In genomic region chr12:112847708-112848337, GRCh38 we compare ENCODE assay signal across 23 cellular contexts. TPM values are rescaled to one million over a fixed set of nuclear protein-coding genes. Genes with fewer than 3 reads are reported as not detected.
A peak's percentile ranks its signal among the peaks of the same experiment; 100 is the strongest.
DNase-seq lines count a peak whose midpoint lies in the region; ATAC-seq lines count a peak whose summit lies in the region.
"Had no signal": no experiment of that assay in that cellular context is flagged by ENCODE, and none has a peak within 500 bp of the region (broad histone marks: within the 10 kb centered on the region; RNA-seq: fewer than 3 reads in every experiment).

No MANE protein-coding gene starts in this region.

- ATAC-seq in central memory CD8-positive, alpha-beta T cell (replicated peaks; ENCODE audit: extremely low read depth, poor library complexity, severe bottlenecking): no peak
- no peak for ATAC-seq in activated CD4-positive, alpha-beta T cell treated with anti-CD3 and anti-CD28 coated beads for 36 hours
- no peak for ATAC-seq in HG03521 (IDR thresholded peaks at IDR 0.05; ENCODE audit: unreplicated experiment)

- peaks cover 22% of the 10 kb centered on the region for H3K4me1 Mint-ChIP-seq in central memory CD8-positive, alpha-beta T cell
- H3K4me1 Mint-ChIP-seq in activated CD4-positive, alpha-beta T cell treated with anti-CD3 and anti-CD28 coated beads for 36 hours: no peaks in the 10 kb centered on the region

- H3K27me3 Mint-ChIP-seq in central memory CD8-positive, alpha-beta T cell: peaks cover 27% of the 10 kb centered on the region
- H3K27me3 Mint-ChIP-seq in activated CD4-positive, alpha-beta T cell treated with anti-CD3 and anti-CD28 coated beads for 36 hours: peaks cover 16% of the 10 kb centered on the region

- H3K9me3 ChIP-seq in iPS-20b (ENCODE audit: insufficient read depth, low read depth, low read length): no peaks in the 10 kb centered on the region
- no peaks in the 10 kb centered on the region for H3K9me3 ChIP-seq in neuron (ENCODE audit: low read length)

- H3K4me1 ChIP-seq in iPS-20b (ENCODE audit: insufficient read depth, low read length) (peaks cover 15% of the 10 kb centered on the region), neuron (ENCODE audit: insufficient read depth, low read length) (peaks cover 6% of the 10 kb centered on the region)

- intact Hi-C loops in activated CD4-positive, alpha-beta T cell treated with anti-CD3 and anti-CD28 coated beads for 36 hours (cut with DNase I, micrococcal nuclease): no loop called here

- peak overlapping the region; percentile 77 for H3K27ac Mint-ChIP-seq in central memory CD8-positive, alpha-beta T cell (ENCODE audit: low read depth)
- H3K27ac Mint-ChIP-seq in activated CD4-positive, alpha-beta T cell treated with anti-CD3 and anti-CD28 coated beads for 36 hours: no peak overlapping the region

- peak; percentile 78 for DNase-seq in H7
- DNase-seq in central memory CD8-positive, alpha-beta T cell (ENCODE audit: low spot score in 2 of 2): no peak
- DNase-seq in ecto neural progenitor cell (ENCODE audit: low spot score): no peak
- DNase-seq in activated CD4-positive, alpha-beta T cell treated with anti-CD3 and anti-CD28 coated beads for 36 hours: no peak
- DNase-seq in NCI-H2029 treated with DMSO at 0.1 percent for 48 hours (lab: John Stamatoyannopoulos, UW): no peak
- DNase-seq: DMS53, GDM1, GOT3, KBM-7, MM.1S, NCI-H1048, NCI-H1436, NCI-H1930, NCI-H2227 treated with DMSO at 0.1 percent for 48 hours, NCI-H510A treated with DMSO at 0.1 percent for 48 hours, NCI-H748 treated with DMSO at 0.1 percent for 48 hours, PC-9, RPMI8226, SHP77 had no signal

- H3K36me3 Mint-ChIP-seq in central memory CD8-positive, alpha-beta T cell (ENCODE audit: insufficient read depth): no peaks in the 10 kb centered on the region
- H3K36me3 Mint-ChIP-seq in activated CD4-positive, alpha-beta T cell treated with anti-CD3 and anti-CD28 coated beads for 36 hours (ENCODE audit: low read depth): no peaks in the 10 kb centered on the region

- CTCF ChIA-PET in activated CD4-positive, alpha-beta T cell treated with anti-CD3 and anti-CD28 coated beads for 36 hours (lab: Charles Lee): no interaction called here

- H3K36me3 ChIP-seq in H7 (replicated peaks; ENCODE audit: control insufficient read depth, insufficient read depth, low read length): no peaks in the 10 kb centered on the region
- H3K36me3 ChIP-seq in iPS-20b (ENCODE audit: insufficient read depth, low read depth, low read length): no peaks in the 10 kb centered on the region
- H3K36me3 ChIP-seq in neuron (ENCODE audit: insufficient read depth, low read length): no peaks in the 10 kb centered on the region

- H3K27me3 ChIP-seq in H7 (ENCODE audit: control insufficient read depth, insufficient read depth, low read length) (no peaks in the 10 kb centered on the region; the same call in 1 of the 2 replicates), iPS-20b (ENCODE audit: insufficient read depth, low read length) (peaks cover 10% of the 10 kb centered on the region; the same call in 1 of the 2 replicates), neuron (ENCODE audit: insufficient read depth, low read length) (peaks cover 24% of the 10 kb centered on the region)

- H3K4me3 ChIP-seq in H7 (ENCODE audit: insufficient read depth, low read depth, low read length) (no peak overlapping the region), iPS-20b (ENCODE audit: low read length) (peak overlapping the region; percentile 51; the same call in 1 of the 2 replicates), neuron (ENCODE audit: low read length) (no peak overlapping the region)
- H3K4me3 ChIP-seq: PC-9 had no signal

- H3K9me3 Mint-ChIP-seq in central memory CD8-positive, alpha-beta T cell: no peaks in the 10 kb centered on the region
- H3K9me3 Mint-ChIP-seq in activated CD4-positive, alpha-beta T cell treated with anti-CD3 and anti-CD28 coated beads for 36 hours (ENCODE audit: low read depth): no peaks in the 10 kb centered on the region

- peak overlapping the region; percentile 56; the same call in 1 of the 2 replicates for H3K9ac ChIP-seq in iPS-20b (ENCODE audit: low read depth, low read length)

- no peak overlapping the region for H3K4me3 Mint-ChIP-seq in central memory CD8-positive, alpha-beta T cell
- no peak overlapping the region for H3K4me3 Mint-ChIP-seq in activated CD4-positive, alpha-beta T cell treated with anti-CD3 and anti-CD28 coated beads for 36 hours

- peak overlapping the region; percentile 5 for H2AFZ ChIP-seq in neuron (ENCODE audit: low read depth, low read length)
- H2AFZ ChIP-seq: PC-9 had no signal

- POLR2A ChIA-PET in activated CD4-positive, alpha-beta T cell treated with anti-CD3 and anti-CD28 coated beads for 36 hours (lab: Charles Lee): no interaction called here

- H3K27ac ChIP-seq in iPS-20b (ENCODE audit: low read length): no peak overlapping the region
- H3K27ac ChIP-seq: C4-2B, PC-9 had no signal

RNA-seq across cellular contexts. Expression of gene RPH3A, which starts 56.3 kb away (rescaled TPM):
- total RNA-seq in H7 (2014; rRNA removed; shearing (Covaris generic)): not detected in 2 replicates
- total RNA-seq in activated CD4-positive, alpha-beta T cell treated with anti-CD3 and anti-CD28 coated beads for 36 hours: not detected
- total RNA-seq: PC-9 had no signal

RNA-seq across cellular contexts. Expression of gene OAS1, which starts 58.9 kb away (rescaled TPM):
- total RNA-seq in H7 (2014; rRNA removed; shearing (Covaris generic)): 0.62 and 0.96 TPM in 2 replicates
- 10 to 100 TPM; 50.5 to 52.8 TPM for total RNA-seq in activated CD4-positive, alpha-beta T cell treated with anti-CD3 and anti-CD28 coated beads for 36 hours

Comparison
In these comparisons a context has a peak if more than half of its experiments do, and no peak if none do; other contexts are left out.
1. RNA of gene OAS1, which starts 58.9 kb away (total RNA-seq): 50.5 to 52.8 TPM in activated CD4-positive, alpha-beta T cell treated with anti-CD3 and anti-CD28 coated beads for 36 hours; 0.62 to 0.96 TPM in H7; every median in the first group is over 10 times any median in the second.